Comparison of ENCODE assay signal across 12 cellular contexts in the genomic region with DNA sequence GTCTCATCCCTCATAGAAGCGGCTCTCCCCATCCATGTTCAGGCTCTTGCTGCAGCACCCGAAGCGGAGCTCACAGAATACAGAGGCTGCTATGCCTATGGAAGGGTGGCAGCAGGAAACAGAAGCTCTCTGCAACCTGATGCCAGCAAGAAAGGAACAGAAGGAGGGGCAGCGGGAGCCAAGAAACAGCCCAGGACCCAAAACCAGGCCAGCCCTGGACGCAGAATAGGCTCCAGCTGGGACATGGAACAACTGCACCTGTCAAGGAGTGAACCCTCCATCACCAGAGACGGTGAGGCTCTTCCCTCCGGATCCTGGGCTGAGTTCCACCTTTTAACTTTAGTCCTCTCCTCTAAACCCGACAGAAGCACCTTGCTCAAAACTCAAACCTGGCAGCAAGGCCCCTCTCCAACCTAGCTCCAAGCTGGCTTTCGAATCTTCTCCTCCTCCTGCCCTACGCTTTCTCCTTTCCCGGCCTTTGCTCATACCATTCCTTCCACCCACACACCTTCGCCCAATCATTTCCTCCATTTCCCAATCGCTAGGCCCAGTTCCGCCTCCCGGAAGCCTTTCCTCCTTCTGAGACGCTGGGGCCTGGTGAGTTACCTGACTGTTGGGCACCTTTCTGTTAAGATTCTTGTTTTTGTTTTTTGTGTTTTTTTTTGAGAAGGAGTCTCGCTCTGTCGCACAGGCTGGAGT.
DNase-seq lines count a peak whose midpoint lies in the region; ATAC-seq and TF ChIP-seq lines count a peak whose summit lies in the region.
"Had no signal": no experiment of that assay in that cellular context is flagged by ENCODE, and none has a peak within 500 bp of the region (broad histone marks: within the 10 kb centered on the region; RNA-seq: fewer than 3 reads in every experiment).

No MANE protein-coding gene starts in this region.

- no peaks in the 10 kb centered on the region for H3K27me3 ChIP-seq in DOHH2 (ENCODE audit: control insufficient read depth, low read length)

- no peaks in the 10 kb centered on the region for H3K36me3 ChIP-seq in DOHH2 (ENCODE audit: control insufficient read depth, low read length)
- H3K36me3 ChIP-seq: left ventricle myocardium inferior had no signal

- no peak for TF ChIP-seq CTCF in DOHH2 (IDR thresholded peaks at IDR 0.05; ENCODE audit: low read depth, low read length, poor library complexity, severe bottlenecking)
- TF ChIP-seq CTCF in mesothelial cell of epicardium (IDR thresholded peaks at IDR 0.05; ENCODE audit: unreplicated experiment), result no peak

- peaks cover 7% of the 10 kb centered on the region for H3F3A ChIP-seq in DOHH2 (ENCODE audit: control insufficient read depth, insufficient read depth)

- no peaks in the 10 kb centered on the region for H4K20me1 ChIP-seq in DOHH2 (ENCODE audit: control insufficient read depth, insufficient read depth, low read depth, low read length)

- no peak for ATAC-seq in activated T-helper 17 cell treated with anti-CD3 and anti-CD28 coated beads, Interleukin-2, amount 50 U/mL, for 72 hours (replicated peaks)
- ATAC-seq in GM19035 (IDR thresholded peaks at IDR 0.05; ENCODE audit: unreplicated experiment), result no peak

- peak overlapping the region; percentile 89 for H3K4me2 ChIP-seq in DOHH2 (ENCODE audit: low read length)

- H3K9me2 ChIP-seq in DOHH2 (replicated peaks; ENCODE audit: control insufficient read depth, low read length), result no peaks in the 10 kb centered on the region

- no peaks in the 10 kb centered on the region for H3K9me3 Mint-ChIP-seq in activated T-helper 17 cell treated with anti-CD3 and anti-CD28 coated beads, Interleukin-2, amount 50 U/mL, for 72 hours
- no peaks in the 10 kb centered on the region for H3K9me3 Mint-ChIP-seq in mesothelial cell of epicardium

- peaks cover 23% of the 10 kb centered on the region for H3K4me1 ChIP-seq in DOHH2 (ENCODE audit: control insufficient read depth, low read length)

- no peaks in the 10 kb centered on the region for H3K27me3 Mint-ChIP-seq in activated T-helper 17 cell treated with anti-CD3 and anti-CD28 coated beads, Interleukin-2, amount 50 U/mL, for 72 hours
- peaks cover 10% of the 10 kb centered on the region for H3K27me3 Mint-ChIP-seq in mesothelial cell of epicardium (ENCODE audit: low read depth)

- DNase-seq in NCI-H2107 (lab: John Stamatoyannopoulos, UW) (peak; percentile 20), NCI-H2107 treated with DMSO at 0.1 percent for 48 hours (lab: John Stamatoyannopoulos, UW; ENCODE audit: unreplicated experiment) (no peak), mesothelial cell of epicardium (ENCODE audit: low spot score in 2 of 2, unreplicated experiment in 2 of 2) (no peak), NK-92 (lab: John Stamatoyannopoulos, UW; ENCODE audit: unreplicated experiment) (no peak)
- DNase-seq in stimulated activated naive CD4-positive, alpha-beta T cell (lab: John Stamatoyannopoulos, UW), result no peak
- DNase-seq: activated T-cell treated with anti-CD3 and anti-CD28 coated beads, Interleukin-2, amount 50 U/mL, for 48 hours; left ventricle myocardium inferior; NCI-H510A; nucleus accumbens had no signal

- H3K4me3 Mint-ChIP-seq in activated T-helper 17 cell treated with anti-CD3 and anti-CD28 coated beads, Interleukin-2, amount 50 U/mL, for 72 hours, result peak overlapping the region; percentile 89
- peak overlapping the region; percentile 84 for H3K4me3 Mint-ChIP-seq in mesothelial cell of epicardium

- no peak overlapping the region for H3K27ac ChIP-seq in DOHH2 (ENCODE audit: low read depth, low read length)
- H3K27ac ChIP-seq: left ventricle myocardium inferior had no signal

- no peaks in the 10 kb centered on the region for H3K79me2 ChIP-seq in DOHH2 (ENCODE audit: control insufficient read depth, low read length)

- H3K9me3 ChIP-seq in DOHH2 (ENCODE audit: control insufficient read depth, insufficient read depth, low read length), result no peaks in the 10 kb centered on the region
- H3K9me3 ChIP-seq: left ventricle myocardium inferior had no signal

- H3K4me3 ChIP-seq in DOHH2 (ENCODE audit: low read length), result peak overlapping the region; percentile 93

- H3K36me3 Mint-ChIP-seq in activated T-helper 17 cell treated with anti-CD3 and anti-CD28 coated beads, Interleukin-2, amount 50 U/mL, for 72 hours (ENCODE audit: low read depth), result no peaks in the 10 kb centered on the region
- no peaks in the 10 kb centered on the region for H3K36me3 Mint-ChIP-seq in mesothelial cell of epicardium

- peaks cover 4% of the 10 kb centered on the region for H3K4me1 Mint-ChIP-seq in activated T-helper 17 cell treated with anti-CD3 and anti-CD28 coated beads, Interleukin-2, amount 50 U/mL, for 72 hours
- peaks cover 4% of the 10 kb centered on the region for H3K4me1 Mint-ChIP-seq in mesothelial cell of epicardium

- no peak overlapping the region for H3K27ac Mint-ChIP-seq in activated T-helper 17 cell treated with anti-CD3 and anti-CD28 coated beads, Interleukin-2, amount 50 U/mL, for 72 hours
- no peak overlapping the region for H3K27ac Mint-ChIP-seq in mesothelial cell of epicardium
